In the genomic region with DNA sequence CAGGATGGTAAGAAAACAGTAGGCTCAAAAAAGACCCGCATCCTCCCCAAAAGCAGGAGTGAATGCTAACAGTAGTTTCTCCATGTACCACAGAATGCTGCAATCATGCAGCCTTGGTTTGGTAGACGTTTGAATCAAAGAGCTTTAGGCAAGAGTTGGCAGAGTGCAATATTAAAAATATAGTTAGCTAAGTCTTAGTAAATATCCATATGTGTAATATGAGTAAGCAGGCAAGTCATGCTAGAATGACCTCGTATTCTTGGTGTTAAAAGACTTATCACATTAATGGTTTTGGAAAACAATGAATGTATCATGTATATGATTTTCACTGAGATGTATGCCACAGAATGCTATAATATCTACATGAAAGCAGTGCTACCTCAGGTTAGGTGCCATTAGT, we compare ENCODE assay signal across 21 cellular contexts. TPM values are rescaled to one million over a fixed set of nuclear protein-coding genes. Genes with fewer than 3 reads are reported as not detected.
DNase-seq lines count a peak whose midpoint lies in the region; ATAC-seq and TF ChIP-seq lines count a peak whose summit lies in the region.
"Had no signal": no experiment of that assay in that cellular context is flagged by ENCODE, and none has a peak within 500 bp of the region (broad histone marks: within the 10 kb centered on the region; RNA-seq: fewer than 3 reads in every experiment).

No MANE protein-coding gene starts in this region.

- ATAC-seq in activated CD4-positive, alpha-beta T cell treated with anti-CD3 and anti-CD28 coated beads for 36 hours, result peak; percentile 57
- ATAC-seq: GM12878, HepG2 had no signal

- H3K4me3 ChIP-seq in epithelial cell of esophagus (ENCODE audit: low read length), result no peak overlapping the region
- H3K4me3 ChIP-seq in CD8-positive, alpha-beta memory T cell (ENCODE audit: low read length), result no peak overlapping the region
- no peak overlapping the region for H3K4me3 ChIP-seq in HAP-1
- H3K4me3 ChIP-seq: GM12878 had no signal

- intact Hi-C loops in activated CD4-positive, alpha-beta T cell treated with anti-CD3 and anti-CD28 coated beads for 36 hours (cut with DNase I, micrococcal nuclease), result loop anchor here in 1 of 2 experiments (2.0 kb wide), 1 partner anchor 46 kb away; no protein-coding TSS in a partner anchor

- H3K9me3 Mint-ChIP-seq in activated CD4-positive, alpha-beta T cell treated with anti-CD3 and anti-CD28 coated beads for 36 hours (ENCODE audit: low read depth), result no peaks in the 10 kb centered on the region
- no peaks in the 10 kb centered on the region for H3K9me3 Mint-ChIP-seq in CD8-positive, alpha-beta memory T cell
- H3K9me3 Mint-ChIP-seq in immature natural killer cell, result no peaks in the 10 kb centered on the region
- H3K9me3 Mint-ChIP-seq: CD4-positive, alpha-beta T cell; IgD-negative memory B cell had no signal

- no peak for DNase-seq in activated CD4-positive, alpha-beta T cell treated with anti-CD3 and anti-CD28 coated beads for 36 hours
- DNase-seq in activated CD4-positive, alpha-beta T cell treated with anti-CD3 and anti-CD28 coated beads for 4 hours, result no peak
- DNase-seq in DMS53 treated with DMSO at 0.1 percent for 48 hours (lab: John Stamatoyannopoulos, UW; ENCODE audit: unreplicated experiment) (peak; percentile 29), NOMO-1 treated with DMSO at 0.1 percent for 48 hours (lab: John Stamatoyannopoulos, UW; ENCODE audit: unreplicated experiment) (peak; percentile 38), epithelial cell of esophagus (ENCODE audit: low read depth) (peak; percentile 32), HAP-1 (ENCODE audit: low spot score in 2 of 2) (no peak), immature natural killer cell (no peak)
- no peak for DNase-seq in CD8-positive, alpha-beta memory T cell
- DNase-seq: ACHN; CD4-positive, alpha-beta T cell; DMS153; DND-41; EL; GOT3; H7 had no signal

- in situ Hi-C loops in HAP-1 (cut with MboI; ENCODE audit: low sequenced_read_pairs), result no loop called here

- no peak for TF ChIP-seq CTCF in epithelial cell of esophagus (IDR thresholded peaks at IDR 0.05; ENCODE audit: insufficient read depth, low read depth, low read length, missing control alignments)

- no peaks in the 10 kb centered on the region for H3K36me3 ChIP-seq in CD8-positive, alpha-beta memory T cell (ENCODE audit: insufficient read depth, low read length)
- no peaks in the 10 kb centered on the region for H3K36me3 ChIP-seq in HAP-1 (replicated peaks)

- H3K27ac Mint-ChIP-seq in activated CD4-positive, alpha-beta T cell treated with anti-CD3 and anti-CD28 coated beads for 36 hours, result no peak overlapping the region
- H3K27ac Mint-ChIP-seq in CD8-positive, alpha-beta memory T cell, result no peak overlapping the region
- no peak overlapping the region for H3K27ac Mint-ChIP-seq in immature natural killer cell
- H3K27ac Mint-ChIP-seq: CD4-positive, alpha-beta T cell had no signal

- POLR2A ChIA-PET in activated CD4-positive, alpha-beta T cell treated with anti-CD3 and anti-CD28 coated beads for 36 hours (lab: Charles Lee), result interaction anchor here (0.8 to 1.2 kb wide), 2 partner anchors 48 to 50 kb away, joined by 3 read pairs; a partner anchor contains a TSS
- POLR2A ChIA-PET in CD8-positive, alpha-beta memory T cell (lab: Charles Lee), result interaction anchor here (0.6 kb wide), 1 partner anchor 35 kb away, joined by 4 read pairs; no protein-coding TSS in a partner anchor

- H3K27me3 ChIP-seq in CD8-positive, alpha-beta memory T cell (ENCODE audit: insufficient read depth, low read length, poor library complexity, severe bottlenecking), result no peaks in the 10 kb centered on the region
- H3K27me3 ChIP-seq in HAP-1 (ENCODE audit: low read depth), result no peaks in the 10 kb centered on the region

- no peak overlapping the region for H3K4me3 Mint-ChIP-seq in activated CD4-positive, alpha-beta T cell treated with anti-CD3 and anti-CD28 coated beads for 36 hours
- no peak overlapping the region for H3K4me3 Mint-ChIP-seq in CD8-positive, alpha-beta memory T cell
- no peak overlapping the region for H3K4me3 Mint-ChIP-seq in immature natural killer cell
- H3K4me3 Mint-ChIP-seq: CD4-positive, alpha-beta T cell; IgD-negative memory B cell had no signal

- no peak overlapping the region for H3K27ac ChIP-seq in CD8-positive, alpha-beta memory T cell (ENCODE audit: low read depth, low read length)
- H3K27ac ChIP-seq: C4-2B had no signal

- CTCF ChIA-PET in activated CD4-positive, alpha-beta T cell treated with anti-CD3 and anti-CD28 coated beads for 36 hours (lab: Charles Lee), result interaction anchor here (0.7 to 13.5 kb wide), 6 partner anchors 9 to 87 kb away, joined by 3 to 291 read pairs (median 8); no protein-coding TSS in a partner anchor
- CTCF ChIA-PET in CD8-positive, alpha-beta memory T cell (lab: Charles Lee), result interaction anchor here (0.6 to 1.6 kb wide), 2 partner anchors 58 to 65 kb away, joined by 3 to 5 read pairs; no protein-coding TSS in a partner anchor

- no peaks in the 10 kb centered on the region for H3K9me3 ChIP-seq in CD8-positive, alpha-beta memory T cell (ENCODE audit: low read length)
- no peaks in the 10 kb centered on the region for H3K9me3 ChIP-seq in HAP-1

- H3K36me3 Mint-ChIP-seq in activated CD4-positive, alpha-beta T cell treated with anti-CD3 and anti-CD28 coated beads for 36 hours (ENCODE audit: low read depth), result no peaks in the 10 kb centered on the region
- H3K36me3 Mint-ChIP-seq in CD8-positive, alpha-beta memory T cell, result no peaks in the 10 kb centered on the region
- peaks cover 0 to 4% (median 0%) of the 10 kb centered on the region in 3 donors for H3K36me3 Mint-ChIP-seq in immature natural killer cell
- H3K36me3 Mint-ChIP-seq: IgD-negative memory B cell had no signal

- peaks cover 8% of the 10 kb centered on the region for H3K27me3 Mint-ChIP-seq in activated CD4-positive, alpha-beta T cell treated with anti-CD3 and anti-CD28 coated beads for 36 hours
- peaks cover 0 to 24% of the 10 kb centered on the region in 2 donors for H3K27me3 Mint-ChIP-seq in CD8-positive, alpha-beta memory T cell
- H3K27me3 Mint-ChIP-seq in immature natural killer cell (ENCODE audit: low read depth in 3 of 3), result peaks cover 0 to 14% (median 4%) of the 10 kb centered on the region in 3 donors
- H3K27me3 Mint-ChIP-seq: CD4-positive, alpha-beta T cell had no signal

- peaks cover 7% of the 10 kb centered on the region for H3K4me1 Mint-ChIP-seq in activated CD4-positive, alpha-beta T cell treated with anti-CD3 and anti-CD28 coated beads for 36 hours
- H3K4me1 Mint-ChIP-seq in CD8-positive, alpha-beta memory T cell, result peaks cover 2 to 7% (median 4%) of the 10 kb centered on the region in 3 donors
- H3K4me1 Mint-ChIP-seq in immature natural killer cell, result peaks cover 8 to 18% of the 10 kb centered on the region in 2 donors

- peaks cover 3% of the 10 kb centered on the region for H3K4me1 ChIP-seq in CD8-positive, alpha-beta memory T cell (ENCODE audit: insufficient read depth, low read length)
- H3K4me1 ChIP-seq in HAP-1, result no peaks in the 10 kb centered on the region

RNA-seq across cellular contexts. Expression of a gene that starts 18.8 kb away (rescaled TPM):
- total RNA-seq in activated CD4-positive, alpha-beta T cell treated with anti-CD3 and anti-CD28 coated beads for 36 hours, result not detected
- total RNA-seq in CD8-positive, alpha-beta memory T cell, result not detected
- polyA plus RNA-seq in CD8-positive, alpha-beta memory T cell, result 52.1 TPM
- 1,000 to 10,000 TPM; 1,026 to 1,807 (median 1,127) TPM for polyA plus RNA-seq in immature natural killer cell
- total RNA-seq: G401, HepG2 had no signal
- polyA plus RNA-seq: BJ, HepG2 had no signal

RNA-seq across cellular contexts. Expression of a gene that starts 47.8 kb away (rescaled TPM):
- total RNA-seq in activated CD4-positive, alpha-beta T cell treated with anti-CD3 and anti-CD28 coated beads for 36 hours, result 100 to 1,000 TPM in 1 of 2 experiments, 10 to 100 TPM in 1; 97.9 to 127 TPM
- 10 to 100 TPM; 66.8 to 67.1 TPM for total RNA-seq in CD8-positive, alpha-beta memory T cell
- polyA plus RNA-seq in CD8-positive, alpha-beta memory T cell, result 253 TPM
- 100 to 1,000 TPM; 142 to 434 (median 240) TPM for polyA plus RNA-seq in immature natural killer cell
- total RNA-seq: G401, H7, HepG2 had no signal
- polyA plus RNA-seq: BJ, HepG2 had no signal

Comparison
In these comparisons a context has a peak if more than half of its experiments do, and no peak if none do; other contexts are left out.
1. DNase-seq: peak in DMS53 treated with DMSO at 0.1 percent for 48 hours (single experiment), NOMO-1 treated with DMSO at 0.1 percent for 48 hours (single experiment) and epithelial cell of esophagus (single experiment); none in activated CD4-positive, alpha-beta T cell treated with anti-CD3 and anti-CD28 coated beads for 36 hours (single experiment), activated CD4-positive, alpha-beta T cell treated with anti-CD3 and anti-CD28 coated beads for 4 hours (0 of 2), CD8-positive, alpha-beta memory T cell (0 of 5), HAP-1 (0 of 2) and immature natural killer cell (0 of 3).